Comparison of ENCODE assay signal across 21 cellular contexts in genomic region chr7:92297736-92298135, GRCh38.
"Had no signal": no experiment of that assay in that cellular context is flagged by ENCODE, and none has a peak within 500 bp of the region (broad histone marks: within the 10 kb centered on the region; RNA-seq: fewer than 3 reads in every experiment).

No MANE protein-coding gene starts in this region.

- H3K27me3 ChIP-seq: colonic mucosa, esophagus squamous epithelium, gastroesophageal sphincter, neutrophil, stomach, transverse colon had no signal

- H3K9me3 Mint-ChIP-seq: immature natural killer cell, natural killer cell had no signal

- H3K27me3 Mint-ChIP-seq: progenitor cell of endocrine pancreas had no signal

- H3K4me3 Mint-ChIP-seq: immature natural killer cell, natural killer cell had no signal

- DNase-seq: colonic mucosa; dermis blood vessel endothelial cell; esophagus squamous epithelium; foreskin fibroblast; glutamatergic neuron; immature natural killer cell; kidney; left cardiac atrium; left ventricle myocardium superior; natural killer cell; right cardiac atrium; stimulated activated CD4-positive, alpha-beta T cell treated with anti-CD3 and anti-CD28 coated beads, Interleukin-12 subunit alpha, Interleukin-12 subunit beta, amount 100 ng/mL, for 4 hours; stimulated activated naive CD4-positive, alpha-beta T cell; stomach; substantia nigra; transverse colon had no signal

- H3K4me1 ChIP-seq: colonic mucosa had no signal

- H3K27ac ChIP-seq: colonic mucosa, esophagus squamous epithelium, gastroesophageal sphincter, neutrophil, stomach, thoracic aorta, transverse colon had no signal

- H3K27ac Mint-ChIP-seq: progenitor cell of endocrine pancreas had no signal

- H3K9me3 ChIP-seq: colonic mucosa, esophagus squamous epithelium, gastroesophageal sphincter, neutrophil, stomach, thoracic aorta, transverse colon had no signal

- ATAC-seq: gastroesophageal sphincter, left cardiac atrium, left ventricle myocardium superior, natural killer cell, right cardiac atrium had no signal

- H3K4me3 ChIP-seq: colonic mucosa, esophagus squamous epithelium, gastroesophageal sphincter, lung, stomach, thoracic aorta, transverse colon had no signal

- H3K36me3 Mint-ChIP-seq: natural killer cell had no signal

- H3K36me3 ChIP-seq: colonic mucosa, neutrophil, thoracic aorta had no signal
